ENCODE assay signal across 9 cellular contexts in genomic region chr15:85639752-85640381, GRCh38.
DNase-seq lines count a peak whose midpoint lies in the region; ATAC-seq and TF ChIP-seq lines count a peak whose summit lies in the region.
"Had no signal": no experiment of that assay in that cellular context is flagged by ENCODE, and none has a peak within 500 bp of the region (broad histone marks: within the 10 kb centered on the region; RNA-seq: fewer than 3 reads in every experiment).

No MANE protein-coding gene starts in this region.

- TF ChIP-seq CTCF in hepatocyte (IDR thresholded peaks at IDR 0.05; ENCODE audit: poor library complexity): no peak

- H3K4me1 ChIP-seq in CD4-positive, CD25-positive, alpha-beta regulatory T cell (ENCODE audit: control insufficient read depth, insufficient read depth, low read length, poor library complexity, severe bottlenecking): peaks cover 2% of the 10 kb centered on the region
- peaks cover 10% of the 10 kb centered on the region for H3K4me1 ChIP-seq in hepatocyte (ENCODE audit: insufficient read depth)

- no peaks in the 10 kb centered on the region for H3K27me3 ChIP-seq in CD4-positive, CD25-positive, alpha-beta regulatory T cell (ENCODE audit: control insufficient read depth, insufficient read depth, low read length)
- H3K27me3 ChIP-seq in hepatocyte (no peaks in the 10 kb centered on the region), MG63 (no peaks in the 10 kb centered on the region)

- H3K9me3 Mint-ChIP-seq in CD4-positive, CD25-positive, alpha-beta regulatory T cell: no peaks in the 10 kb centered on the region

- H3K36me3 ChIP-seq in CD4-positive, CD25-positive, alpha-beta regulatory T cell (ENCODE audit: control insufficient read depth, insufficient read depth, low read length): peaks cover 41% of the 10 kb centered on the region
- H3K36me3 ChIP-seq in hepatocyte (replicated peaks; ENCODE audit: insufficient read depth, low read depth) (no peaks in the 10 kb centered on the region), MG63 (0 out of 2 replicates have a peak, but pooled peaks cover 3% of the 10 kb centered on the region)

- 41% methylated on average over 3 of the region's 3 CpGs for WGBS in hepatocyte (ENCODE audit: low lambda C conversion rate, missing lambda C conversion rate)

- DNase-seq in CD4-positive, CD25-positive, alpha-beta regulatory T cell: no peak
- DNase-seq in RPMI7951 (ENCODE audit: low read depth) (peak; percentile 79), iris pigment epithelial cell (ENCODE audit: low read depth) (peak; percentile 74), hepatocyte (ENCODE audit: low spot score) (no peak), DMS 273 (lab: John Stamatoyannopoulos, UW; ENCODE audit: unreplicated experiment) (no peak), MG63 (no peak)
- DNase-seq: GDM1 had no signal

- H3K4me1 Mint-ChIP-seq in CD4-positive, CD25-positive, alpha-beta regulatory T cell: peaks cover 27 to 43% (median 31%) of the 10 kb centered on the region in 4 donors

- H3K27me3 Mint-ChIP-seq in CD4-positive, CD25-positive, alpha-beta regulatory T cell: no peaks in the 10 kb centered on the region

- no peaks in the 10 kb centered on the region for H3K9me3 ChIP-seq in CD4-positive, CD25-positive, alpha-beta regulatory T cell (ENCODE audit: control insufficient read depth in 2 of 2, low read length in 2 of 2)
- H3K9me3 ChIP-seq in hepatocyte (ENCODE audit: low read depth): no peaks in the 10 kb centered on the region
- no peaks in the 10 kb centered on the region for H3K9me3 ChIP-seq in MG63

- ATAC-seq in CD4-positive, CD25-positive, alpha-beta regulatory T cell (ENCODE audit: low read depth in 2 of 2): peak in 1 of 2 donors; percentile 37
- ATAC-seq in GM21529 (IDR thresholded peaks at IDR 0.05; ENCODE audit: unreplicated experiment) (peak; percentile 90), GM18873 (IDR thresholded peaks at IDR 0.05; ENCODE audit: low FRiP score, unreplicated experiment) (no peak)

- no peak overlapping the region for H3K4me2 ChIP-seq in hepatocyte

- peak overlapping the region in 2 of 3 donors; percentile 39 to 73 for H3K27ac Mint-ChIP-seq in CD4-positive, CD25-positive, alpha-beta regulatory T cell

- H2AFZ ChIP-seq in hepatocyte: no peak overlapping the region

- H3K36me3 Mint-ChIP-seq in CD4-positive, CD25-positive, alpha-beta regulatory T cell: peaks cover 36% of the 10 kb centered on the region

- no peak overlapping the region for H3K27ac ChIP-seq in CD4-positive, CD25-positive, alpha-beta regulatory T cell (ENCODE audit: insufficient read depth, low read length, poor library complexity, severe bottlenecking)
- H3K27ac ChIP-seq in hepatocyte: no peak overlapping the region

- peak overlapping the region in 2 of 4 donors; percentile 7 to 62 for H3K4me3 Mint-ChIP-seq in CD4-positive, CD25-positive, alpha-beta regulatory T cell

- H4K20me1 ChIP-seq in hepatocyte (ENCODE audit: insufficient read depth, poor library complexity, severe bottlenecking): no peaks in the 10 kb centered on the region

- peaks cover 54% of the 10 kb centered on the region for H3K79me2 ChIP-seq in hepatocyte

- no peaks in the 10 kb centered on the region for H3K9me2 ChIP-seq in hepatocyte (replicated peaks; ENCODE audit: insufficient read depth)

- no peak overlapping the region for H3K4me3 ChIP-seq in CD4-positive, CD25-positive, alpha-beta regulatory T cell (ENCODE audit: low read depth, low read length)
- no peak overlapping the region for H3K4me3 ChIP-seq in hepatocyte
- no peak overlapping the region for H3K4me3 ChIP-seq in MG63

Comparison
In these comparisons a context has a peak if more than half of its experiments do, and no peak if none do; other contexts are left out.
1. DNase-seq: peak in RPMI7951 (single experiment) and iris pigment epithelial cell (single experiment); none in CD4-positive, CD25-positive, alpha-beta regulatory T cell (0 of 3), hepatocyte (single experiment), DMS 273 (single experiment) and MG63 (single experiment).